Comparison of ENCODE assay signal across 1 cellular context in the genomic region with DNA sequence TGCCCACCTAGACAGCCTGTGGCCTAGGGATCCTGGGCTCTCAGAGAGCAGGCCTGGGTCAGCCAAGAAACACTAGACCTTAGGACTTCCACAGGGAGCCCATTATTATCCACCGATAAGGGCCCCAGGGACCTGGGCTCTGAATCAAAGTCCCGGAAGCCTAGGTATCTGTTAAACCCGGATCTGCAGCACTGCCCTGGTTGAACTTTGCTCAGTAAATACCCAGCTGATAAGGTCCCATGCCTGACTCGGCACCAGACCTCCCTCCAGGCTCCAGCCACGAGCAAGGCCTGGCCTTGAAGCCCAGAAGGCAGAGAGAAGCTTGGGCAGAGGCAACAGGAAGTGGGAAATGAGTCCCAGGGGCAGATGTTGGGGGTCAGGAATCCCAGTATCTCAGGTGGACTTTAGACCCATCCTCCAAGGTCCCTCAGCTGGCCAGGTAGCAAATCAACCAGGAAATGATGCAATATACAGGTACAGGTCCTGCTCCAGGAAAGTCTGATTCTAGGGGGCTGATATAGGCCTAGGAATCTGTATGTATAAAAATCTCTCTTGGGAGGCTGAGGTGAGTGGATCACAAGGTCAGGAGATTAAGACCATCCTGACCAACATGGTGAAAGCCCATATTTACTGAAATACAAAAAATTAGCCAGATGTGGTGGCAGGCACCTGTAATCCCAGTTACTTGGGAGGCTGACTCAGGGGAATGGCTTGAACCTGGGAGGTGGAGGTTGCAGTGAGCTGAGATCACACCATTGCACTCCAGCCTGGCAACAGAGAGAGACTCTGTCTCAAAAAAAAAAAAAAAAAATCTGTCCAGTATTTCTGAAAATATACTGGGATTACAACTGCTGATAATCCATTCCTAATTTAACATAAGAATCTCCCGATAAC.
TF ChIP-seq lines count a peak whose summit lies in the region.

No MANE protein-coding gene starts in this region.

TF ChIP-seq in HepG2, 621 proteins besides CTCF, POLR2A, EP300 and RAD21 (continued from another document and continues in another):
- TF ChIP-seq, protein P1, sequence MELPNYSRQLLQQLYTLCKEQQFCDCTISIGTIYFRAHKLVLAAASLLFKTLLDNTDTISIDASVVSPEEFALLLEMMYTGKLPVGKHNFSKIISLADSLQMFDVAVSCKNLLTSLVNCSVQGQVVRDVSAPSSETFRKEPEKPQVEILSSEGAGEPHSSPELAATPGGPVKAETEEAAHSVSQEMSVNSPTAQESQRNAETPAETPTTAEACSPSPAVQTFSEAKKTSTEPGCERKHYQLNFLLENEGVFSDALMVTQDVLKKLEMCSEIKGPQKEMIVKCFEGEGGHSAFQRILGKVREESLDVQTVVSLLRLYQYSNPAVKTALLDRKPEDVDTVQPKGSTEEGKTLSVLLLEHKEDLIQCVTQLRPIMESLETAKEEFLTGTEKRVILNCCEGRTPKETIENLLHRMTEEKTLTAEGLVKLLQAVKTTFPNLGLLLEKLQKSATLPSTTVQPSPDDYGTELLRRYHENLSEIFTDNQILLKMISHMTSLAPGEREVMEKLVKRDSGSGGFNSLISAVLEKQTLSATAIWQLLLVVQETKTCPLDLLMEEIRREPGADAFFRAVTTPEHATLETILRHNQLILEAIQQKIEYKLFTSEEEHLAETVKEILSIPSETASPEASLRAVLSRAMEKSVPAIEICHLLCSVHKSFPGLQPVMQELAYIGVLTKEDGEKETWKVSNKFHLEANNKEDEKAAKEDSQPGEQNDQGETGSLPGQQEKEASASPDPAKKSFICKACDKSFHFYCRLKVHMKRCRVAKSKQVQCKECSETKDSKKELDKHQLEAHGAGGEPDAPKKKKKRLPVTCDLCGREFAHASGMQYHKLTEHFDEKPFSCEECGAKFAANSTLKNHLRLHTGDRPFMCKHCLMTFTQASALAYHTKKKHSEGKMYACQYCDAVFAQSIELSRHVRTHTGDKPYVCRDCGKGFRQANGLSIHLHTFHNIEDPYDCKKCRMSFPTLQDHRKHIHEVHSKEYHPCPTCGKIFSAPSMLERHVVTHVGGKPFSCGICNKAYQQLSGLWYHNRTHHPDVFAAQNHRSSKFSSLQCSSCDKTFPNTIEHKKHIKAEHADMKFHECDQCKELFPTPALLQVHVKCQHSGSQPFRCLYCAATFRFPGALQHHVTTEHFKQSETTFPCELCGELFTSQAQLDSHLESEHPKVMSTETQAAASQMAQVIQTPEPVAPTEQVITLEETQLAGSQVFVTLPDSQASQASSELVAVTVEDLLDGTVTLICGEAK (IDR thresholded peaks at IDR 0.05) = no peak
- TF ChIP-seq, protein P1 (CRISPR knock-in tag; IDR thresholded peaks at IDR 0.05) = peak; percentile 86; the same call in 1 of the 2 replicates
- 0 out of 2 replicates have a peak, but pooled peaks have one; percentile 48 for TF ChIP-seq MAF1 (CRISPR knock-in tag; IDR thresholded peaks at IDR 0.05; ENCODE audit: borderline replicate concordance)
- TF ChIP-seq ZNF10 (CRISPR knock-in tag; IDR thresholded peaks at IDR 0.05; ENCODE audit: borderline replicate concordance, low read depth) = no peak
- TF ChIP-seq TAF1 (CRISPR knock-in tag; IDR thresholded peaks at IDR 0.05) = peak; percentile 54; the same call in 1 of the 2 replicates
- TF ChIP-seq MED13 (CRISPR knock-in tag; IDR thresholded peaks at IDR 0.05) = peak; percentile 100
- TF ChIP-seq, protein P2, sequence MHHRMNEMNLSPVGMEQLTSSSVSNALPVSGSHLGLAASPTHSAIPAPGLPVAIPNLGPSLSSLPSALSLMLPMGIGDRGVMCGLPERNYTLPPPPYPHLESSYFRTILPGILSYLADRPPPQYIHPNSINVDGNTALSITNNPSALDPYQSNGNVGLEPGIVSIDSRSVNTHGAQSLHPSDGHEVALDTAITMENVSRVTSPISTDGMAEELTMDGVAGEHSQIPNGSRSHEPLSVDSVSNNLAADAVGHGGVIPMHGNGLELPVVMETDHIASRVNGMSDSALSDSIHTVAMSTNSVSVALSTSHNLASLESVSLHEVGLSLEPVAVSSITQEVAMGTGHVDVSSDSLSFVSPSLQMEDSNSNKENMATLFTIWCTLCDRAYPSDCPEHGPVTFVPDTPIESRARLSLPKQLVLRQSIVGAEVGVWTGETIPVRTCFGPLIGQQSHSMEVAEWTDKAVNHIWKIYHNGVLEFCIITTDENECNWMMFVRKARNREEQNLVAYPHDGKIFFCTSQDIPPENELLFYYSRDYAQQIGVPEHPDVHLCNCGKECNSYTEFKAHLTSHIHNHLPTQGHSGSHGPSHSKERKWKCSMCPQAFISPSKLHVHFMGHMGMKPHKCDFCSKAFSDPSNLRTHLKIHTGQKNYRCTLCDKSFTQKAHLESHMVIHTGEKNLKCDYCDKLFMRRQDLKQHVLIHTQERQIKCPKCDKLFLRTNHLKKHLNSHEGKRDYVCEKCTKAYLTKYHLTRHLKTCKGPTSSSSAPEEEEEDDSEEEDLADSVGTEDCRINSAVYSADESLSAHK (CRISPR knock-in tag; IDR thresholded peaks at IDR 0.05; ENCODE audit: borderline replicate concordance) = no peak
- TF ChIP-seq, protein P3, sequence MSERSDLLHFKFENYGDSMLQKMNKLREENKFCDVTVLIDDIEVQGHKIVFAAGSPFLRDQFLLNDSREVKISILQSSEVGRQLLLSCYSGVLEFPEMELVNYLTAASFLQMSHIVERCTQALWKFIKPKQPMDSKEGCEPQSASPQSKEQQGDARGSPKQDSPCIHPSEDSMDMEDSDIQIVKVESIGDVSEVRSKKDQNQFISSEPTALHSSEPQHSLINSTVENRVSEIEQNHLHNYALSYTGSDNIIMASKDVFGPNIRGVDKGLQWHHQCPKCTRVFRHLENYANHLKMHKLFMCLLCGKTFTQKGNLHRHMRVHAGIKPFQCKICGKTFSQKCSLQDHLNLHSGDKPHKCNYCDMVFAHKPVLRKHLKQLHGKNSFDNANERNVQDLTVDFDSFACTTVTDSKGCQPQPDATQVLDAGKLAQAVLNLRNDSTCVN (CRISPR knock-in tag; IDR thresholded peaks at IDR 0.05; ENCODE audit: borderline replicate concordance) = no peak
- TF ChIP-seq IKZF1 (IDR thresholded peaks at IDR 0.05) = no peak
- peak; percentile 99 for TF ChIP-seq TBX2 (CRISPR knock-in tag; IDR thresholded peaks at IDR 0.05; ENCODE audit: borderline replicate concordance)
- TF ChIP-seq HDAC2 (CRISPR knock-in tag; IDR thresholded peaks at IDR 0.05) = peak; percentile 99
- TF ChIP-seq, protein P4, sequence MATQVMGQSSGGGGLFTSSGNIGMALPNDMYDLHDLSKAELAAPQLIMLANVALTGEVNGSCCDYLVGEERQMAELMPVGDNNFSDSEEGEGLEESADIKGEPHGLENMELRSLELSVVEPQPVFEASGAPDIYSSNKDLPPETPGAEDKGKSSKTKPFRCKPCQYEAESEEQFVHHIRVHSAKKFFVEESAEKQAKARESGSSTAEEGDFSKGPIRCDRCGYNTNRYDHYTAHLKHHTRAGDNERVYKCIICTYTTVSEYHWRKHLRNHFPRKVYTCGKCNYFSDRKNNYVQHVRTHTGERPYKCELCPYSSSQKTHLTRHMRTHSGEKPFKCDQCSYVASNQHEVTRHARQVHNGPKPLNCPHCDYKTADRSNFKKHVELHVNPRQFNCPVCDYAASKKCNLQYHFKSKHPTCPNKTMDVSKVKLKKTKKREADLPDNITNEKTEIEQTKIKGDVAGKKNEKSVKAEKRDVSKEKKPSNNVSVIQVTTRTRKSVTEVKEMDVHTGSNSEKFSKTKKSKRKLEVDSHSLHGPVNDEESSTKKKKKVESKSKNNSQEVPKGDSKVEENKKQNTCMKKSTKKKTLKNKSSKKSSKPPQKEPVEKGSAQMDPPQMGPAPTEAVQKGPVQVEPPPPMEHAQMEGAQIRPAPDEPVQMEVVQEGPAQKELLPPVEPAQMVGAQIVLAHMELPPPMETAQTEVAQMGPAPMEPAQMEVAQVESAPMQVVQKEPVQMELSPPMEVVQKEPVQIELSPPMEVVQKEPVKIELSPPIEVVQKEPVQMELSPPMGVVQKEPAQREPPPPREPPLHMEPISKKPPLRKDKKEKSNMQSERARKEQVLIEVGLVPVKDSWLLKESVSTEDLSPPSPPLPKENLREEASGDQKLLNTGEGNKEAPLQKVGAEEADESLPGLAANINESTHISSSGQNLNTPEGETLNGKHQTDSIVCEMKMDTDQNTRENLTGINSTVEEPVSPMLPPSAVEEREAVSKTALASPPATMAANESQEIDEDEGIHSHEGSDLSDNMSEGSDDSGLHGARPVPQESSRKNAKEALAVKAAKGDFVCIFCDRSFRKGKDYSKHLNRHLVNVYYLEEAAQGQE (IDR thresholded peaks at IDR 0.05; ENCODE audit: borderline replicate concordance in 1 of 2, low read depth in 1 of 2, low read length in 2 of 2) = peak in 1 of 2 experiments; percentile 60; a peak in 1 of 4 replicates
- TF ChIP-seq SNAI1 (CRISPR knock-in tag; IDR thresholded peaks at IDR 0.05; ENCODE audit: borderline replicate concordance) = 0 out of 2 replicates have a peak, but pooled peaks have one; percentile 3
- peak; percentile 97 for TF ChIP-seq DPF2 (CRISPR knock-in tag; IDR thresholded peaks at IDR 0.05; ENCODE audit: borderline replicate concordance, low read depth)
- TF ChIP-seq, protein P5, sequence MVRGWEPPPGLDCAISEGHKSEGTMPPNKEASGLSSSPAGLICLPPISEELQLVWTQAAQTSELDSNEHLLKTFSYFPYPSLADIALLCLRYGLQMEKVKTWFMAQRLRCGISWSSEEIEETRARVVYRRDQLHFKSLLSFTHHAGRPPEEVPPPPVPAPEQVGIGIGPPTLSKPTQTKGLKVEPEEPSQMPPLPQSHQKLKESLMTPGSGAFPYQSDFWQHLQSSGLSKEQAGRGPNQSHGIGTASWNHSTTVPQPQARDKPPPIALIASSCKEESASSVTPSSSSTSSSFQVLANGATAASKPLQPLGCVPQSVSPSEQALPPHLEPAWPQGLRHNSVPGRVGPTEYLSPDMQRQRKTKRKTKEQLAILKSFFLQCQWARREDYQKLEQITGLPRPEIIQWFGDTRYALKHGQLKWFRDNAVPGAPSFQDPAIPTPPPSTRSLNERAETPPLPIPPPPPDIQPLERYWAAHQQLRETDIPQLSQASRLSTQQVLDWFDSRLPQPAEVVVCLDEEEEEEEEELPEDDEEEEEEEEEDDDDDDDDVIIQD (CRISPR knock-in tag; IDR thresholded peaks at IDR 0.05; ENCODE audit: low read depth) = peak; percentile 89
- TF ChIP-seq MTF2 (CRISPR knock-in tag; IDR thresholded peaks at IDR 0.05; ENCODE audit: borderline replicate concordance) = 0 out of 2 replicates have a peak, but pooled peaks have one; percentile 10
- peak; percentile 97; the same call in 1 of the 2 replicates for TF ChIP-seq ZSCAN29 (CRISPR knock-in tag; conservative IDR thresholded peaks at IDR 0.05)
- TF ChIP-seq, protein P6, sequence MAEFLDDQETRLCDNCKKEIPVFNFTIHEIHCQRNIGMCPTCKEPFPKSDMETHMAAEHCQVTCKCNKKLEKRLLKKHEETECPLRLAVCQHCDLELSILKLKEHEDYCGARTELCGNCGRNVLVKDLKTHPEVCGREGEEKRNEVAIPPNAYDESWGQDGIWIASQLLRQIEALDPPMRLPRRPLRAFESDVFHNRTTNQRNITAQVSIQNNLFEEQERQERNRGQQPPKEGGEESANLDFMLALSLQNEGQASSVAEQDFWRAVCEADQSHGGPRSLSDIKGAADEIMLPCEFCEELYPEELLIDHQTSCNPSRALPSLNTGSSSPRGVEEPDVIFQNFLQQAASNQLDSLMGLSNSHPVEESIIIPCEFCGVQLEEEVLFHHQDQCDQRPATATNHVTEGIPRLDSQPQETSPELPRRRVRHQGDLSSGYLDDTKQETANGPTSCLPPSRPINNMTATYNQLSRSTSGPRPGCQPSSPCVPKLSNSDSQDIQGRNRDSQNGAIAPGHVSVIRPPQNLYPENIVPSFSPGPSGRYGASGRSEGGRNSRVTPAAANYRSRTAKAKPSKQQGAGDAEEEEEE (CRISPR knock-in tag; IDR thresholded peaks at IDR 0.05; ENCODE audit: borderline replicate concordance) = peak; percentile 97; the same call in 1 of the 2 replicates
- TF ChIP-seq, protein P7, sequence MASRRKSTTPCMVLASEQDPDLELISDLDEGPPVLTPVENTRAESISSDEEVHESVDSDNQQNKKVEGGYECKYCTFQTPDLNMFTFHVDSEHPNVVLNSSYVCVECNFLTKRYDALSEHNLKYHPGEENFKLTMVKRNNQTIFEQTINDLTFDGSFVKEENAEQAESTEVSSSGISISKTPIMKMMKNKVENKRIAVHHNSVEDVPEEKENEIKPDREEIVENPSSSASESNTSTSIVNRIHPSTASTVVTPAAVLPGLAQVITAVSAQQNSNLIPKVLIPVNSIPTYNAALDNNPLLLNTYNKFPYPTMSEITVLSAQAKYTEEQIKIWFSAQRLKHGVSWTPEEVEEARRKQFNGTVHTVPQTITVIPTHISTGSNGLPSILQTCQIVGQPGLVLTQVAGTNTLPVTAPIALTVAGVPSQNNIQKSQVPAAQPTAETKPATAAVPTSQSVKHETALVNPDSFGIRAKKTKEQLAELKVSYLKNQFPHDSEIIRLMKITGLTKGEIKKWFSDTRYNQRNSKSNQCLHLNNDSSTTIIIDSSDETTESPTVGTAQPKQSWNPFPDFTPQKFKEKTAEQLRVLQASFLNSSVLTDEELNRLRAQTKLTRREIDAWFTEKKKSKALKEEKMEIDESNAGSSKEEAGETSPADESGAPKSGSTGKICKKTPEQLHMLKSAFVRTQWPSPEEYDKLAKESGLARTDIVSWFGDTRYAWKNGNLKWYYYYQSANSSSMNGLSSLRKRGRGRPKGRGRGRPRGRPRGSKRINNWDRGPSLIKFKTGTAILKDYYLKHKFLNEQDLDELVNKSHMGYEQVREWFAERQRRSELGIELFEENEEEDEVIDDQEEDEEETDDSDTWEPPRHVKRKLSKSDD (CRISPR knock-in tag; IDR thresholded peaks at IDR 0.05; ENCODE audit: low read depth) = peak; percentile 84
- peak; percentile 91 for TF ChIP-seq YEATS4 (CRISPR knock-in tag; IDR thresholded peaks at IDR 0.05; ENCODE audit: borderline replicate concordance)
- TF ChIP-seq ZNF33A (CRISPR knock-in tag; IDR thresholded peaks at IDR 0.05; ENCODE audit: borderline replicate concordance) = no peak
- no peak; the same call in 1 of the 2 replicates for TF ChIP-seq SMARCE1 (IDR thresholded peaks at IDR 0.05; ENCODE audit: borderline replicate concordance)
- TF ChIP-seq ZNF543 (CRISPR knock-in tag; IDR thresholded peaks at IDR 0.05) = peak; percentile 93; the same call in 1 of the 2 replicates
